27 cellular contexts compared by ENCODE assay signal in the genomic region with DNA sequence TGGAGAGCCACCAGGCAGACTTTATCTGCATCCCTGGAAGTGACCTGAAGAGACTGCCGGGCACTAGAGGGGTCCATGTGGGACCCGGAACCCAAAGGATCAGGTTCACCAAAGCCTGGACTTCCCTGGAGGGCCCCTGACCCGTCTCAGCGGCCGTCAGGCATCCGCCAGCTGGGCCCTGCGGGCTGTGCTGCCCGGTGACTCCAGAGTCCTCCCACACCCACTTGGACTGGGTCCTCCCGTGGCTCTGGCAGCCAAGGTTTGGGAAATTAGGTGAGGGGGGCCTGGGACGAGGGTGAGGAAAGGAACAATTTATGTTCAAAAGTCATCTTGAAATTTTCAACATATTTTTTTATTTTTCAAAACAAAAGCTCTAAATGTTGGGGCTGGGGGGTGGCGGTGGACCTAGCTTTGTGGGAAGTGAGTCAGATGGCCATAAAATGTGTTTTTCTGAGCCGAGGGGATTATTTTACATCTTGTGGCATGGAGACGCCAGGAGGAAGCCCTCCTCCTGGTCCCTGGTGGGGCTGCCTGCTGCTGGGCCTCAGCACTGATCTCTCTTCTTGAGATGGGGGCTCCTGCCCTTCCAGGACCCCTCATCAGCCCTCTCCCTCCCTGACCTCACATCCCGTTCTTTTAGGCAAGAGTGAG. TPM values are rescaled to one million over a fixed set of nuclear protein-coding genes. Genes with fewer than 3 reads are reported as not detected.
DNase-seq lines count a peak whose midpoint lies in the region; ATAC-seq and TF ChIP-seq lines count a peak whose summit lies in the region.
"Had no signal": no experiment of that assay in that cellular context is flagged by ENCODE, and none has a peak within 500 bp of the region (broad histone marks: within the 10 kb centered on the region; RNA-seq: fewer than 3 reads in every experiment).

No MANE protein-coding gene starts in this region.

- H3F3A ChIP-seq in GM23248 (ENCODE audit: insufficient read depth), result no peaks in the 10 kb centered on the region
- peaks cover 15% of the 10 kb centered on the region for H3F3A ChIP-seq in neural progenitor cell (ENCODE audit: low read depth)

- peak overlapping the region; percentile 42 for H3K27ac Mint-ChIP-seq in neural progenitor cell
- H3K27ac Mint-ChIP-seq in activated T-helper 2 cell treated with anti-CD3 and anti-CD28 coated beads, Interferon-gamma antibody, Interleukin-2, Interleukin-4, amounts not matched to agents 10 μg/mL and 5 μg/mL and 100 μg/mL, durations not matched to agents 14 hours and 24 hours and 36 hours, result no peak overlapping the region
- H3K27ac Mint-ChIP-seq: activated CD4-positive, alpha-beta T cell treated with anti-CD3 and anti-CD28 coated beads for 36 hours; activated naive CD4-positive, alpha-beta T cell treated with anti-CD3 and anti-CD28 coated beads, Interleukin-2, amount 50 U/mL, for 24 hours; stimulated activated naive CD8-positive, alpha-beta T cell treated with anti-CD3 and anti-CD28 coated beads, Interleukin-15, amount 100 ng/mL, for 72 hours had no signal

- H4K20me1 ChIP-seq in GM23248 (ENCODE audit: insufficient read depth) (no peaks in the 10 kb centered on the region), neural progenitor cell (ENCODE audit: low read depth) (no peaks in the 10 kb centered on the region)

- in situ Hi-C loops in GM23248 (cut with MboI), result no loop called here

- no peaks in the 10 kb centered on the region for H3K4me1 ChIP-seq in GM23248 (ENCODE audit: insufficient read depth)
- H3K4me1 ChIP-seq in adipocyte (ENCODE audit: control insufficient read depth, insufficient read depth, low read length), result peaks cover 48% of the 10 kb centered on the region
- peaks cover 32% of the 10 kb centered on the region for H3K4me1 ChIP-seq in neural progenitor cell
- H3K4me1 ChIP-seq: tibial nerve had no signal

- no peaks in the 10 kb centered on the region for H3K9me2 ChIP-seq in GM23248 (ENCODE audit: insufficient read depth)

- no peak overlapping the region for H3K27ac ChIP-seq in GM23248
- H3K27ac ChIP-seq in neural progenitor cell, result no peak overlapping the region
- H3K27ac ChIP-seq: C4-2B, tibial nerve had no signal

- no peak overlapping the region for H3K4me3 ChIP-seq in GM23248
- H3K4me3 ChIP-seq in adipocyte (ENCODE audit: low read length), result peak overlapping the region; percentile 9
- H3K4me3 ChIP-seq in neural progenitor cell, result no peak overlapping the region
- H3K4me3 ChIP-seq: tibial nerve had no signal

- H3K9ac ChIP-seq in GM23248, result no peak overlapping the region
- H3K9ac ChIP-seq in adipocyte (ENCODE audit: low read length), result peak overlapping the region; percentile 76
- H3K9ac ChIP-seq in neural progenitor cell, result no peak overlapping the region

- H3K9me3 ChIP-seq in GM23248 (ENCODE audit: low read depth) (no peaks in the 10 kb centered on the region), adipocyte (ENCODE audit: control insufficient read depth, low read length) (no peaks in the 10 kb centered on the region), neural progenitor cell (ENCODE audit: low read depth) (no peaks in the 10 kb centered on the region)
- H3K9me3 ChIP-seq: neutrophil, tibial nerve had no signal

- DNase-seq in A172 (ENCODE audit: low spot score) (peak; percentile 47), GM23248 (peak; percentile 19), adipocyte (ENCODE audit: low read depth) (no peak), neural progenitor cell (ENCODE audit: low spot score) (no peak), retina (no peak), NCI-H2227 (lab: John Stamatoyannopoulos, UW; ENCODE audit: unreplicated experiment) (no peak)
- no peak for DNase-seq in activated T-helper 2 cell treated with anti-CD3 and anti-CD28 coated beads, Interferon-gamma antibody, Interleukin-2, Interleukin-4, amounts not matched to agents 10 μg/mL and 5 μg/mL and 100 μg/mL, durations not matched to agents 14 hours and 24 hours and 36 hours (ENCODE audit: low spot score)
- DNase-seq: activated CD4-positive, alpha-beta T cell treated with anti-CD3 and anti-CD28 coated beads for 36 hours; activated T-cell treated with anti-CD3 and anti-CD28 coated beads, Interleukin-2, amount 50 U/mL, for 48 hours; H7; hippocampal formation; KG1; NCI-H1105; NCI-H2029; NCI-H226; NCI-H748 treated with DMSO at 0.1 percent for 48 hours; stimulated activated CD4-positive, alpha-beta T cell treated with anti-CD3 and anti-CD28 coated beads, Interleukin-12 subunit alpha, Interleukin-12 subunit beta, amount 100 ng/mL, for 4 hours; stimulated activated naive CD8-positive, alpha-beta T cell treated with anti-CD3 and anti-CD28 coated beads, Interleukin-15, amount 100 ng/mL, for 72 hours had no signal

- H3K27me3 Mint-ChIP-seq in neural progenitor cell (ENCODE audit: insufficient read depth, low read depth), result peaks cover 11% of the 10 kb centered on the region
- H3K27me3 Mint-ChIP-seq in activated T-helper 2 cell treated with anti-CD3 and anti-CD28 coated beads, Interferon-gamma antibody, Interleukin-2, Interleukin-4, amounts not matched to agents 10 μg/mL and 5 μg/mL and 100 μg/mL, durations not matched to agents 14 hours and 24 hours and 36 hours (ENCODE audit: low read depth), result peaks cover 3% of the 10 kb centered on the region
- H3K27me3 Mint-ChIP-seq: activated naive CD4-positive, alpha-beta T cell treated with anti-CD3 and anti-CD28 coated beads, Interleukin-2, amount 50 U/mL, for 24 hours had no signal

- H3K4me2 ChIP-seq in GM23248 (ENCODE audit: unreplicated experiment), result no peak overlapping the region
- no peak overlapping the region for H3K4me2 ChIP-seq in neural progenitor cell

- TF ChIP-seq CTCF in neural progenitor cell (IDR thresholded peaks at IDR 0.05), result no peak

- H3K36me3 Mint-ChIP-seq in neural progenitor cell, result no peaks in the 10 kb centered on the region
- H3K36me3 Mint-ChIP-seq in activated T-helper 2 cell treated with anti-CD3 and anti-CD28 coated beads, Interferon-gamma antibody, Interleukin-2, Interleukin-4, amounts not matched to agents 10 μg/mL and 5 μg/mL and 100 μg/mL, durations not matched to agents 14 hours and 24 hours and 36 hours (ENCODE audit: low read depth), result no peaks in the 10 kb centered on the region

- 29% methylated on average over 13 to 14 of the region's 14 CpGs for WGBS in GM23248 (ENCODE audit: low coverage in 1 of 2, low lambda C conversion rate in 2 of 2, missing lambda C conversion rate in 2 of 2), 2 experiments

- peaks cover 2% of the 10 kb centered on the region for H3K9me3 Mint-ChIP-seq in neural progenitor cell
- no peaks in the 10 kb centered on the region for H3K9me3 Mint-ChIP-seq in activated T-helper 2 cell treated with anti-CD3 and anti-CD28 coated beads, Interferon-gamma antibody, Interleukin-2, Interleukin-4, amounts not matched to agents 10 μg/mL and 5 μg/mL and 100 μg/mL, durations not matched to agents 14 hours and 24 hours and 36 hours
- H3K9me3 Mint-ChIP-seq: activated naive CD4-positive, alpha-beta T cell treated with anti-CD3 and anti-CD28 coated beads, Interleukin-2, amount 50 U/mL, for 24 hours had no signal

- intact Hi-C loops in activated T-helper 2 cell treated with anti-CD3 and anti-CD28 coated beads, Interferon-gamma antibody, Interleukin-2, Interleukin-4, amounts not matched to agents 10 μg/mL and 5 μg/mL and 100 μg/mL, durations not matched to agents 14 hours and 24 hours and 36 hours (cut with micrococcal nuclease), result no loop called here

- H3K27me3 ChIP-seq in GM23248 (replicated peaks; ENCODE audit: insufficient read depth), result 0 out of 2 replicates have a peak, but pooled peaks cover 5% of the 10 kb centered on the region
- no peaks in the 10 kb centered on the region for H3K27me3 ChIP-seq in adipocyte (replicated peaks; ENCODE audit: control insufficient read depth, insufficient read depth, low read length)
- no peaks in the 10 kb centered on the region for H3K27me3 ChIP-seq in neural progenitor cell
- H3K27me3 ChIP-seq: neutrophil, tibial nerve had no signal

- H3K36me3 ChIP-seq in GM23248 (ENCODE audit: low read depth), result no peaks in the 10 kb centered on the region
- no peaks in the 10 kb centered on the region for H3K36me3 ChIP-seq in adipocyte (ENCODE audit: control insufficient read depth, insufficient read depth, low read length, severe bottlenecking)
- H3K36me3 ChIP-seq in neural progenitor cell, result no peaks in the 10 kb centered on the region
- H3K36me3 ChIP-seq: neutrophil, tibial nerve had no signal

- H3K4me3 Mint-ChIP-seq in neural progenitor cell, result no peak overlapping the region
- H3K4me3 Mint-ChIP-seq in activated T-helper 2 cell treated with anti-CD3 and anti-CD28 coated beads, Interferon-gamma antibody, Interleukin-2, Interleukin-4, amounts not matched to agents 10 μg/mL and 5 μg/mL and 100 μg/mL, durations not matched to agents 14 hours and 24 hours and 36 hours (ENCODE audit: low read depth), result no peak overlapping the region
- H3K4me3 Mint-ChIP-seq: activated CD4-positive, alpha-beta T cell treated with anti-CD3 and anti-CD28 coated beads for 36 hours; activated naive CD4-positive, alpha-beta T cell treated with anti-CD3 and anti-CD28 coated beads, Interleukin-2, amount 50 U/mL, for 24 hours; stimulated activated naive CD8-positive, alpha-beta T cell treated with anti-CD3 and anti-CD28 coated beads, Interleukin-15, amount 100 ng/mL, for 72 hours had no signal

- H2AFZ ChIP-seq in GM23248, result no peak overlapping the region
- no peak overlapping the region for H2AFZ ChIP-seq in neural progenitor cell (replicated peaks)

- ATAC-seq in HG02642 (IDR thresholded peaks at IDR 0.05; ENCODE audit: poor library complexity, unreplicated experiment), result no peak
- ATAC-seq: activated CD4-positive, alpha-beta T cell treated with anti-CD3 and anti-CD28 coated beads for 36 hours; stimulated activated naive CD8-positive, alpha-beta T cell treated with anti-CD3 and anti-CD28 coated beads, Interleukin-15, amount 100 ng/mL, for 72 hours had no signal

- H3K79me2 ChIP-seq in GM23248 (ENCODE audit: insufficient read depth) (no peaks in the 10 kb centered on the region), neural progenitor cell (ENCODE audit: low read depth) (no peaks in the 10 kb centered on the region)

- peaks cover 32% of the 10 kb centered on the region for H3K4me1 Mint-ChIP-seq in neural progenitor cell
- H3K4me1 Mint-ChIP-seq in activated T-helper 2 cell treated with anti-CD3 and anti-CD28 coated beads, Interferon-gamma antibody, Interleukin-2, Interleukin-4, amounts not matched to agents 10 μg/mL and 5 μg/mL and 100 μg/mL, durations not matched to agents 14 hours and 24 hours and 36 hours (ENCODE audit: low read depth), result peaks cover 14% of the 10 kb centered on the region

RNA-seq across cellular contexts. Expression of a gene that starts 20.2 kb away (rescaled TPM):
- 3.9 and 4.3 TPM in 2 replicates for total RNA-seq in A172 (2014; rRNA removed; shearing (Covaris generic))
- 0.22 and 0.63 TPM in 2 replicates for total RNA-seq in GM23248 (2014; rRNA removed; shearing (Covaris generic))
- polyA plus RNA-seq in GM23248 (2016; fragmentation: Nextera tagmentation; extraction: Ambion mirVana), result not detected in 2 replicates
- 0.71 and 2.9 TPM in 2 replicates for total RNA-seq in neural progenitor cell (ENCODE audit: low replicate concordance)
- 0.73 and 0.90 TPM in 2 replicates for total RNA-seq in activated T-helper 2 cell treated with anti-CD3 and anti-CD28 coated beads, Interferon-gamma antibody, Interleukin-2, Interleukin-4, amounts not matched to agents 10 μg/mL and 5 μg/mL and 100 μg/mL, durations not matched to agents 14 hours and 24 hours and 36 hours

RNA-seq across cellular contexts. Expression of a gene that starts 56.5 kb away (rescaled TPM):
- not detected in 2 replicates for total RNA-seq in A172 (2014; rRNA removed; shearing (Covaris generic))
- not detected in 2 replicates for total RNA-seq in GM23248 (2014; rRNA removed; shearing (Covaris generic))
- not detected in 2 replicates for polyA plus RNA-seq in GM23248 (2016; fragmentation: Nextera tagmentation; extraction: Ambion mirVana)
- 0.79 and 0.81 TPM in 2 replicates for total RNA-seq in neural progenitor cell (ENCODE audit: low replicate concordance)
- not detected in 2 replicates for total RNA-seq in activated T-helper 2 cell treated with anti-CD3 and anti-CD28 coated beads, Interferon-gamma antibody, Interleukin-2, Interleukin-4, amounts not matched to agents 10 μg/mL and 5 μg/mL and 100 μg/mL, durations not matched to agents 14 hours and 24 hours and 36 hours
- total RNA-seq: activated CD4-positive, alpha-beta T cell treated with anti-CD3 and anti-CD28 coated beads for 36 hours; epithelial cell of proximal tubule; G401; mucosa of gallbladder; pulmonary artery endothelial cell had no signal

Comparison
In these comparisons a context has a peak if more than half of its experiments do, and no peak if none do; other contexts are left out.
1. DNase-seq: peak in A172 (single experiment) and GM23248 (single experiment); none in adipocyte (single experiment), neural progenitor cell (single experiment), retina (single experiment), activated T-helper 2 cell treated with anti-CD3 and anti-CD28 coated beads, Interferon-gamma antibody, Interleukin-2, Interleukin-4, amounts not matched to agents 10 μg/mL and 5 μg/mL and 100 μg/mL, durations not matched to agents 14 hours and 24 hours and 36 hours (single experiment) and NCI-H2227 (single experiment).